Comparison of ENCODE assay signal across 1 cellular context in genomic region chr13:39760521-39760920, GRCh38.
TF ChIP-seq lines count a peak whose summit lies in the region.

No MANE protein-coding gene starts in this region.

TF ChIP-seq in GM12878, 131 proteins besides CTCF, POLR2A, EP300 and RAD21 (continued from another document):
- TF ChIP-seq ZNF207 (IDR thresholded peaks at IDR 0.05; ENCODE audit: borderline replicate concordance) (no peak), MYC (IDR thresholded peaks at IDR 0.05; ENCODE audit: insufficient read depth, insufficient read length, insufficient replicate concordance, low read length, severe bottlenecking) (no peak), ZBTB40 (IDR thresholded peaks at IDR 0.05; ENCODE audit: borderline replicate concordance) (peak; percentile 43; the same call in 1 of the 2 replicates), SMAD1 (IDR thresholded peaks at IDR 0.05; ENCODE audit: low read depth, partially characterized antibody) (no peak), LARP7 (IDR thresholded peaks at IDR 0.05) (no peak), KAT2A (conservative IDR thresholded peaks at IDR 0.05; ENCODE audit: control insufficient read depth, low read depth, low read length) (no peak), MLLT1 (IDR thresholded peaks at IDR 0.05) (no peak), IRF4 (IDR thresholded peaks at IDR 0.05; ENCODE audit: low read depth, low read length) (no peak)
